25 cellular contexts compared by ENCODE assay signal in the genomic region with DNA sequence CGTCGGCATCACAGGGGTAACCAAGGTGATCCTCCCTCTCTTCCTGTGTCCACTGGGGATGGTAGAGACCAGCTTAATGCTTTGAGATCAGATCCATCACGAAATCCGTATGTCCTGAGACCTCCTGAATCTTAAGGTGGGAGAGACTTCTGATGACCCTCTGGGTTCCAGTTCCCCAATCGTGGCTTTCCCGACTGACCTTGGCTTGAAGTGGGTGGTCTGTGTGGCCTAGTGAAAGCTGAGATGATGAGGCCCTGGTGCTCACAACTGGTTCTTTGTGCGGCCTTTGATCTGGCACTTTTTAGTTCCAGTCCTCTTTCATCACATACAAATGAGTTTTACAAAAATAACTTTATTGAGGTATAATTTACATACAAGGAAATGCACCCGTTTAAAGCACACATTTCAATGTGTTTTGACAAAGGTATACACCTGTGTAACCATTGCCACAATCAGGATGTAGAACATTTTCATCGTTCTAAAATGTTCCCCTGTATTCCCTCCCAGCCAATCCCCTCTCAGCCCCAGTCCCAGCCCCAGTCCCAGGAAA. TPM values are rescaled to one million over a fixed set of nuclear protein-coding genes. Genes with fewer than 3 reads are reported as not detected.
A peak's percentile ranks its signal among the peaks of the same experiment; 100 is the strongest.
DNase-seq lines count a peak whose midpoint lies in the region; ATAC-seq and TF ChIP-seq lines count a peak whose summit lies in the region.
"Had no signal": no experiment of that assay in that cellular context is flagged by ENCODE, and none has a peak within 500 bp of the region (broad histone marks: within the 10 kb centered on the region; RNA-seq: fewer than 3 reads in every experiment).

No MANE protein-coding gene starts in this region.

- peak overlapping the region; percentile 93 for H3K27ac ChIP-seq in OCI-LY1 (ENCODE audit: low read depth, low read length, poor library complexity, severe bottlenecking)
- H3K27ac ChIP-seq: GM23248, neural progenitor cell, pancreas, SJCRH30, skin epidermis, thoracic aorta had no signal

- H3K4me3 ChIP-seq in OCI-LY1 (ENCODE audit: low read depth, low read length, poor library complexity, severe bottlenecking) = peak overlapping the region; percentile 52
- H3K4me3 ChIP-seq: GM23248, neural progenitor cell, pancreas, SJCRH30, skin epidermis, thoracic aorta had no signal

- peak overlapping the region; percentile 95 to 97 for H3K27ac Mint-ChIP-seq in natural killer cell treated with Interleukin-12 subunit alpha and Interleukin-12 subunit beta and Interleukin-15 and Interleukin-18, amount 100 ng/mL, for 72 hours
- H3K27ac Mint-ChIP-seq in natural killer cell = peak overlapping the region in 1 of 2 donors; percentile 88
- H3K27ac Mint-ChIP-seq in effector memory CD8-positive, alpha-beta T cell = peak overlapping the region; percentile 20 to 93
- H3K27ac Mint-ChIP-seq: neural progenitor cell had no signal

- no peaks in the 10 kb centered on the region for H3K9me3 ChIP-seq in OCI-LY1 (ENCODE audit: low read length)
- H3K9me3 ChIP-seq: pancreas, SJCRH30, thoracic aorta had no signal

- no peak overlapping the region for H3K4me3 Mint-ChIP-seq in natural killer cell treated with Interleukin-12 subunit alpha and Interleukin-12 subunit beta and Interleukin-15 and Interleukin-18, amount 100 ng/mL, for 72 hours
- no peak overlapping the region for H3K4me3 Mint-ChIP-seq in natural killer cell
- H3K4me3 Mint-ChIP-seq in effector memory CD8-positive, alpha-beta T cell = no peak overlapping the region
- H3K4me3 Mint-ChIP-seq: activated T-cell treated with anti-CD3 and anti-CD28 coated beads, Interleukin-2, amount 50 U/mL, for 4 hours; neural progenitor cell had no signal

- no peaks in the 10 kb centered on the region for H3K79me2 ChIP-seq in OCI-LY1 (ENCODE audit: insufficient read depth, low read length)

- peaks cover 40 to 42% of the 10 kb centered on the region in 2 donors for H3K4me1 Mint-ChIP-seq in natural killer cell treated with Interleukin-12 subunit alpha and Interleukin-12 subunit beta and Interleukin-15 and Interleukin-18, amount 100 ng/mL, for 72 hours (ENCODE audit: low read depth in 2 of 2)
- H3K4me1 Mint-ChIP-seq in natural killer cell = peaks cover 25 to 38% of the 10 kb centered on the region in 2 donors
- H3K4me1 Mint-ChIP-seq in effector memory CD8-positive, alpha-beta T cell (ENCODE audit: low read depth in 2 of 2) = peaks cover 30 to 46% of the 10 kb centered on the region in 2 donors

- H4K20me1 ChIP-seq in OCI-LY1 (ENCODE audit: insufficient read depth, low read length) = no peaks in the 10 kb centered on the region

- intact Hi-C loops in natural killer cell (cut with micrococcal nuclease) = no loop called here

- H3F3A ChIP-seq in OCI-LY1 (ENCODE audit: insufficient read depth, low read length) = peaks cover 4% of the 10 kb centered on the region; the same call in 1 of the 2 replicates

- H3K4me1 ChIP-seq in OCI-LY1 (ENCODE audit: insufficient read depth, low read length, severe bottlenecking) = peaks cover 63% of the 10 kb centered on the region
- H3K4me1 ChIP-seq: pancreas had no signal

- peak overlapping the region; percentile 74 for H3K4me2 ChIP-seq in OCI-LY1 (ENCODE audit: low read length)

- H3K36me3 ChIP-seq in OCI-LY1 (ENCODE audit: insufficient read depth, low read length) = peaks cover 5% of the 10 kb centered on the region; the same call in 1 of the 2 replicates
- H3K36me3 ChIP-seq: pancreas, SJCRH30, thoracic aorta had no signal

- no peak for DNase-seq in natural killer cell treated with Interleukin-12 subunit alpha and Interleukin-12 subunit beta and Interleukin-15 and Interleukin-18, amount 100 ng/mL, for 72 hours (ENCODE audit: low spot score)
- DNase-seq in natural killer cell = no peak
- DNase-seq in effector memory CD8-positive, alpha-beta T cell = no peak
- no peak for DNase-seq in H4 (ENCODE audit: low spot score)
- DNase-seq in HPDE6-E6E7 (ENCODE audit: extremely low spot score) = no peak
- DNase-seq: activated CD4-positive, alpha-beta T cell treated with anti-CD3 and anti-CD28 coated beads for 1 hour; activated naive CD4-positive, alpha-beta T cell; activated T-cell treated with anti-CD3 and anti-CD28 coated beads, Interleukin-2, amount 50 U/mL, for 4 hours; central memory CD4-positive, alpha-beta T cell; erythroblast; GM23248; NCI-H446 treated with DMSO at 0.1 percent for 48 hours; NCI-H774; pancreas; retina; SJCRH30; stimulated activated naive CD8-positive, alpha-beta T cell treated with anti-CD3 and anti-CD28 coated beads, Interleukin-15, Interleukin-2, amounts not matched to agents 100 U/mL and 50 U/mL, for 24 hours had no signal

- H3K27me3 Mint-ChIP-seq in natural killer cell treated with Interleukin-12 subunit alpha and Interleukin-12 subunit beta and Interleukin-15 and Interleukin-18, amount 100 ng/mL, for 72 hours = no peaks in the 10 kb centered on the region
- H3K27me3 Mint-ChIP-seq in natural killer cell (ENCODE audit: low read depth in 2 of 2) = no peaks in the 10 kb centered on the region
- no peaks in the 10 kb centered on the region for H3K27me3 Mint-ChIP-seq in effector memory CD8-positive, alpha-beta T cell

- no peak for ATAC-seq in natural killer cell treated with Interleukin-12 subunit alpha and Interleukin-12 subunit beta and Interleukin-15 and Interleukin-18, amount 100 ng/mL, for 72 hours
- ATAC-seq in natural killer cell = no peak
- ATAC-seq in effector memory CD8-positive, alpha-beta T cell (replicated peaks) = no peak
- ATAC-seq in HG03439 (IDR thresholded peaks at IDR 0.05; ENCODE audit: unreplicated experiment) = no peak
- ATAC-seq: activated T-cell treated with anti-CD3 and anti-CD28 coated beads, Interleukin-2, amount 50 U/mL, for 4 hours; HepG2; left lobe of liver; pancreas; stimulated activated naive CD8-positive, alpha-beta T cell treated with anti-CD3 and anti-CD28 coated beads, Interleukin-15, Interleukin-2, amounts not matched to agents 100 U/mL and 50 U/mL, for 24 hours had no signal

- H3K9me3 Mint-ChIP-seq in natural killer cell treated with Interleukin-12 subunit alpha and Interleukin-12 subunit beta and Interleukin-15 and Interleukin-18, amount 100 ng/mL, for 72 hours = no peaks in the 10 kb centered on the region
- H3K9me3 Mint-ChIP-seq in natural killer cell = no peaks in the 10 kb centered on the region
- no peaks in the 10 kb centered on the region for H3K9me3 Mint-ChIP-seq in effector memory CD8-positive, alpha-beta T cell
- H3K9me3 Mint-ChIP-seq: activated T-cell treated with anti-CD3 and anti-CD28 coated beads, Interleukin-2, amount 50 U/mL, for 4 hours; neural progenitor cell had no signal

- H2AFZ ChIP-seq in OCI-LY1 (ENCODE audit: low read length) = no peak overlapping the region
- H2AFZ ChIP-seq: GM23248, neural progenitor cell had no signal

- no peaks in the 10 kb centered on the region for H3K36me3 Mint-ChIP-seq in natural killer cell treated with Interleukin-12 subunit alpha and Interleukin-12 subunit beta and Interleukin-15 and Interleukin-18, amount 100 ng/mL, for 72 hours
- no peaks in the 10 kb centered on the region for H3K36me3 Mint-ChIP-seq in natural killer cell
- H3K36me3 Mint-ChIP-seq in effector memory CD8-positive, alpha-beta T cell (ENCODE audit: insufficient read depth) = peaks cover 20% of the 10 kb centered on the region

- H3K9ac ChIP-seq in OCI-LY1 (ENCODE audit: low read length) = peak overlapping the region; percentile 62
- H3K9ac ChIP-seq: GM23248, neural progenitor cell had no signal

- no peak for TF ChIP-seq CTCF in natural killer cell (IDR thresholded peaks at IDR 0.05)
- no peak for TF ChIP-seq CTCF in OCI-LY1 (IDR thresholded peaks at IDR 0.05; ENCODE audit: low read length)

- no peaks in the 10 kb centered on the region for H3K9me2 ChIP-seq in OCI-LY1 (ENCODE audit: low read depth, low read length)

- H3K27me3 ChIP-seq in OCI-LY1 (ENCODE audit: insufficient read depth, low read length) = no peaks in the 10 kb centered on the region
- H3K27me3 ChIP-seq: neural progenitor cell, SJCRH30 had no signal

RNA-seq across cellular contexts. Expression of gene MIAT, which starts 6.1 kb away (rescaled TPM):
- total RNA-seq in natural killer cell treated with Interleukin-12 subunit alpha and Interleukin-12 subunit beta and Interleukin-15 and Interleukin-18, amount 100 ng/mL, for 72 hours = 10 to 100 TPM in 1 of 2 donors, 1 to 10 TPM in 1; 6.0 to 12.6 TPM
- total RNA-seq in natural killer cell = 100 to 1,000 TPM in 1 of 3 donors, 10 to 100 TPM in 2; 75.3 to 105 (median 76.3) TPM
- total RNA-seq in H4 (2014; rRNA removed; shearing (Covaris generic)) = under 0.01 TPM in 1 of 2 replicates, not detected in the other

RNA-seq across cellular contexts. Expression of gene CRYBA4, which starts 41.7 kb away (rescaled TPM):
- not detected for total RNA-seq in natural killer cell treated with Interleukin-12 subunit alpha and Interleukin-12 subunit beta and Interleukin-15 and Interleukin-18, amount 100 ng/mL, for 72 hours
- total RNA-seq in natural killer cell = under 1 TPM in 1 of 3 donors, not detected in 2; 0.59 TPM
- not detected in 2 replicates for total RNA-seq in H4 (2014; rRNA removed; shearing (Covaris generic))
- total RNA-seq: activated CD8-positive, alpha-beta memory T cell treated with anti-CD3 and anti-CD28 coated beads for 36 hours; activated T-cell treated with anti-CD3 and anti-CD28 coated beads, Interleukin-2, amount 50 U/mL, for 4 hours; GM23248; HepG2; left lobe of liver; thoracic aorta had no signal

RNA-seq across cellular contexts. Expression of gene CRYBB1, which starts 45.6 kb away (rescaled TPM):
- not detected for total RNA-seq in natural killer cell treated with Interleukin-12 subunit alpha and Interleukin-12 subunit beta and Interleukin-15 and Interleukin-18, amount 100 ng/mL, for 72 hours
- total RNA-seq in natural killer cell = not detected
- not detected in 2 replicates for total RNA-seq in H4 (2014; rRNA removed; shearing (Covaris generic))
- total RNA-seq: activated CD8-positive, alpha-beta memory T cell treated with anti-CD3 and anti-CD28 coated beads for 36 hours; activated T-cell treated with anti-CD3 and anti-CD28 coated beads, Interleukin-2, amount 50 U/mL, for 4 hours; GM23248; HepG2; left lobe of liver had no signal
